Comparison of ENCODE assay signal across 27 cellular contexts in genomic region chr17:79164408-79164807, GRCh38.
"Had no signal": no experiment of that assay in that cellular context is flagged by ENCODE, and none has a peak within 500 bp of the region (broad histone marks: within the 10 kb centered on the region; RNA-seq: fewer than 3 reads in every experiment).

No MANE protein-coding gene starts in this region.

- H3K4me1 ChIP-seq: adrenal gland, body of pancreas, esophagus muscularis mucosa, foreskin keratinocyte, gastroesophageal sphincter, heart right ventricle had no signal

- H3K4me3 ChIP-seq: adrenal gland, body of pancreas, esophagus muscularis mucosa, gastroesophageal sphincter, heart right ventricle had no signal

- H3K9me3 ChIP-seq: adrenal gland, body of pancreas, esophagus muscularis mucosa, gastroesophageal sphincter, heart right ventricle had no signal

- DNase-seq: activated CD4-positive, alpha-beta memory T cell treated with anti-CD3 and anti-CD28 coated beads, Interleukin-2, amount 10 ng/mL, durations not matched to agents 7 days and 5 days; activated CD4-positive, alpha-beta T cell treated with anti-CD3 and anti-CD28 coated beads for 36 hours; activated CD4-positive, alpha-beta T cell treated with anti-CD3 and anti-CD28 coated beads, Interleukin-2, amount 10 ng/mL, durations not matched to agents 24 days and 14 days; activated CD4-positive, CD25-positive, alpha-beta regulatory T cell; activated CD4-positive, CD25-positive, alpha-beta regulatory T cell treated with anti-CD3 and anti-CD28 coated beads, Interleukin-2, amount 50 U/mL, for 72 hours; activated CD8-positive, alpha-beta memory T cell treated with anti-CD3 and anti-CD28 coated beads, Interleukin-2, amount 50 U/mL, for 48 hours; activated gamma-delta T cell; activated naive CD4-positive, alpha-beta T cell; activated naive CD4-positive, alpha-beta T cell treated with anti-CD3 and anti-CD28 coated beads, Interleukin-2, amount 50 U/mL, for 16 hours; activated T-cell treated with anti-CD3 and anti-CD28 coated beads for 4 hours; activated T-cell treated with anti-CD3 and anti-CD28 coated beads, Interleukin-2, amount 50 U/mL, for 24 hours; activated T-cell treated with anti-CD3 and anti-CD28 coated beads, Interleukin-2, amount 50 U/mL, for 72 hours; adrenal gland; amygdala; aorta; body of pancreas; caudate nucleus; cortex of kidney; dermis blood vessel endothelial cell; effector CD4-positive, alpha-beta T cell; effector memory CD8-positive, alpha-beta T cell; erythroblast; foreskin keratinocyte; heart right ventricle; T-helper 2 cell had no signal

- H3K27ac ChIP-seq: adrenal gland, body of pancreas, esophagus muscularis mucosa, foreskin keratinocyte, gastroesophageal sphincter, heart right ventricle had no signal

- ATAC-seq: activated CD4-positive, alpha-beta T cell treated with anti-CD3 and anti-CD28 coated beads for 36 hours; activated T-cell treated with anti-CD3 and anti-CD28 coated beads, Interleukin-2, amount 50 U/mL, for 72 hours; body of pancreas; effector memory CD8-positive, alpha-beta T cell; foreskin keratinocyte; gastroesophageal sphincter; heart right ventricle had no signal

- H3K36me3 ChIP-seq: adrenal gland, esophagus muscularis mucosa, gastroesophageal sphincter, heart right ventricle had no signal
